8 cellular contexts compared by ENCODE assay signal in the genomic region with DNA sequence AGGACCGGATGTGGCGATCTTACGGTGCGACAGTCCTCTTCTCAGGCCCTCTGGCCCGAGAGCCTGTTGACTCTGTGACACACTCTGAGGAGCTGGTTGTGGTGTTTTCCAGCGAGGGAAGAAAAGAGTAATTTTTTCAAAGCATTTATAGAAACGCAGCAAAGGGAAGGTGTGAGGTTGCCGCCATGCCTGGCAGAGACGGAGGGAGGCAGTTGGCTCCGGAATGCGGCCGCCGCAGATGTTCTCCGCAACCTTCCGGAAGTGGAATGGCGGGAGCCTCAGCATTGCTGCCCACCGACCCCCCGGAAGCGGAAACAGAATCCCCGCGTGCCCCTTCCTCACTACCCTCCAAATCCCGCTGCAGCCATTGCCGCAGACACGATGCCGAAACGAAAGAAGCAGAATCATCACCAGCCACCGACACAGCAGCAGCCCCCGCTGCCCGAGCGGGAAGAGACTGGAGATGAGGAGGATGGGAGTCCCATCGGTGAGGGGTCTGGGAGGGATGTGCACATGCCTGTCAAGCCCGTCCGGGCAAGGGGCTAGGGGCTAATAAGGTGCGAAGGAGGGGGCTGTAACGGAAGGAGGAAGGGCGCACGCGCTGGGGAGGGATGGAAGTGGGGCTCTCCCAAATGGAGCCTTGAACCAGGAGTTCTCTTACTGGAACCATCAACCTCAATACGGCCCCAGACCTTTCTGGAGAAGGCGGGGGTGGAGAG.
A peak's percentile ranks its signal among the peaks of the same experiment; 100 is the strongest.
DNase-seq lines count a peak whose midpoint lies in the region; ATAC-seq lines count a peak whose summit lies in the region.

A gene with protein sequence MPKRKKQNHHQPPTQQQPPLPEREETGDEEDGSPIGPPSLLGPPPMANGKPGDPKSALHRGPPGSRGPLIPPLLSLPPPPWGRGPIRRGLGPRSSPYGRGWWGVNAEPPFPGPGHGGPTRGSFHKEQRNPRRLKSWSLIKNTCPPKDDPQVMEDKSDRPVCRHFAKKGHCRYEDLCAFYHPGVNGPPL (plus strand): TSS at position 332 of the 719 bp plus-strand sequence. CDS start 50 bp downstream, at position 382.

- ATAC-seq in GM19025 (IDR thresholded peaks at IDR 0.05; ENCODE audit: low read depth, unreplicated experiment) (peak; percentile 41), HG03196 (IDR thresholded peaks at IDR 0.05; ENCODE audit: unreplicated experiment) (peak; percentile 60)
- ATAC-seq in activated CD4-positive, CD25-positive, alpha-beta regulatory T cell treated with anti-CD3 and anti-CD28 coated beads, Interleukin-2, amount 50 U/mL, for 24 hours = peak; percentile 72 to 73

- DNase-seq in AG20443 (ENCODE audit: low spot score) (peak; percentile 93), NCI-H345 (lab: John Stamatoyannopoulos, UW) (peak; percentile 94), cerebellar cortex (ENCODE audit: low spot score) (peak; percentile 93)
- DNase-seq in stimulated activated CD4-positive, alpha-beta T cell treated with anti-CD3 and anti-CD28 coated beads, Interleukin-2, amount 100 ng/mL, for 24 hours = peak; percentile 87 to 90

- peak within 1 kb of the TSS; percentile 98 for H3K27ac ChIP-seq in layer of hippocampus (ENCODE audit: low read depth, low read length)

- H3K27me3 ChIP-seq in layer of hippocampus (ENCODE audit: control insufficient read depth, insufficient read depth, low read length) = no peaks in the 10 kb centered on the region

Comparison
In these comparisons a context has a peak if more than half of its experiments do, and no peak if none do; other contexts are left out.
1. Peak in every context shown above with its lines: DNase-seq, ATAC-seq and H3K27ac ChIP-seq.